Comparison of ENCODE assay signal across 29 cellular contexts in the genomic region with DNA sequence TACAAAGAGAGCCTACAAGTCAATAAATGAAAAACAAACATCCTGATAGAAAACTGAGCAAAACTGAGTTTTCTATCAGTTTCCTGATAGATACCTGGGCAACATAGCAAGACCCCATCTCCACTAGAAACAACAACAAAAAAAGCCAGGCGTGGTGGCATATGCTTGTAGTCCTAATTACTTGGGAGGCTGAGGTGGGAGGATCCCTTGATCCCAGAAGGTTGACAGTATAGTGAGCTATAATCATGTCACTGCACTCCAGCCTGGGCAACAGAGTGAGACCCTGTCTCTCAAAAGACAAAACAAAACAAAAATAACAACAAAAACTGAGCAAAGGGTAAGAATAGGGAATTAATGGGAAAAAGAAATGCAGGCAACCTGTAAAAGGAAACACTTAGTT.
"Had no signal": no experiment of that assay in that cellular context is flagged by ENCODE, and none has a peak within 500 bp of the region (broad histone marks: within the 10 kb centered on the region; RNA-seq: fewer than 3 reads in every experiment).

No MANE protein-coding gene starts in this region.

- H3K9me3 Mint-ChIP-seq: natural killer cell; neural progenitor cell; stimulated activated effector memory CD8-positive, alpha-beta T cell treated with anti-CD3 and anti-CD28 coated beads, Interleukin-12 subunit alpha, Interleukin-12 subunit beta, amount 100 ng/mL, for 72 hours had no signal

- H3K27ac Mint-ChIP-seq: natural killer cell; nephron; neural progenitor cell; progenitor cell of endocrine pancreas; stimulated activated effector memory CD8-positive, alpha-beta T cell treated with anti-CD3 and anti-CD28 coated beads, Interleukin-12 subunit alpha, Interleukin-12 subunit beta, amount 100 ng/mL, for 72 hours; stimulated activated naive B cell treated with anti-CD40 and anti-IgM and Interleukin-4, amounts not matched to agents 10 μg/mL and 1 μg/mL and 100 μg/mL, for 72 hours; stimulated activated naive CD8-positive, alpha-beta T cell treated with anti-CD3 and anti-CD28 coated beads, Interleukin-15, Interleukin-2, amounts not matched to agents 100 ng/mL and 50 ng/mL, for 24 hours had no signal

- H3K36me3 ChIP-seq: neural progenitor cell, ovary, right lobe of liver, sigmoid colon, stomach, thoracic aorta, thyroid gland, tibial nerve, upper lobe of left lung, vagina had no signal

- DNase-seq: natural killer cell; occipital lobe; ovary; posterior cingulate gyrus; psoas muscle; right cardiac atrium; right lobe of liver; sigmoid colon; small intestine; stimulated activated CD4-positive, alpha-beta T cell treated with anti-CD3 and anti-CD28 coated beads, Interleukin-15, amount 100 ng/mL, for 24 hours; stimulated activated CD4-positive, alpha-beta T cell treated with anti-CD3 and anti-CD28 coated beads, Interleukin-2, amount 100 ng/mL, for 24 hours; stimulated activated CD4-positive, alpha-beta T cell treated with anti-CD3 and anti-CD28 coated beads, Interleukin-2, amount 100 ng/mL, for 48 hours; stimulated activated CD4-positive, alpha-beta T cell treated with anti-CD3 and anti-CD28 coated beads, Interleukin-4, amount 100 ng/mL, for 24 hours; stimulated activated naive B cell treated with anti-CD40 and anti-IgM and Interleukin-4, amounts not matched to agents 10 μg/mL and 1 μg/mL and 100 μg/mL, for 72 hours; stimulated activated naive CD4-positive, alpha-beta T cell treated with Interleukin-2 at 50 U/mL for 16 hours; stomach; thyroid gland; trophoblast cell; upper lobe of left lung had no signal

- H3K9me3 ChIP-seq: ovary, psoas muscle, right lobe of liver, sigmoid colon, stomach, thoracic aorta, thyroid gland, tibial nerve, upper lobe of left lung, vagina had no signal

- H3K4me3 Mint-ChIP-seq: natural killer cell; nephron; neural progenitor cell; stimulated activated effector memory CD8-positive, alpha-beta T cell treated with anti-CD3 and anti-CD28 coated beads, Interleukin-12 subunit alpha, Interleukin-12 subunit beta, amount 100 ng/mL, for 72 hours; stimulated activated naive B cell treated with anti-CD40 and anti-IgM and Interleukin-4, amounts not matched to agents 10 μg/mL and 1 μg/mL and 100 μg/mL, for 72 hours; stimulated activated naive CD8-positive, alpha-beta T cell treated with anti-CD3 and anti-CD28 coated beads, Interleukin-15, Interleukin-2, amounts not matched to agents 100 ng/mL and 50 ng/mL, for 24 hours had no signal

- H3K4me1 ChIP-seq: parathyroid adenoma, right lobe of liver, sigmoid colon, stomach, thyroid gland had no signal

- H3K4me3 ChIP-seq: neural progenitor cell, ovary, psoas muscle, right lobe of liver, sigmoid colon, stomach, thoracic aorta, thyroid gland, tibial nerve, upper lobe of left lung, vagina had no signal

- ATAC-seq: natural killer cell; psoas muscle; right cardiac atrium; right lobe of liver; stimulated activated effector memory CD8-positive, alpha-beta T cell treated with anti-CD3 and anti-CD28 coated beads, Interleukin-12 subunit alpha, Interleukin-12 subunit beta, amount 100 ng/mL, for 72 hours had no signal

- FAIRE-seq: small intestine, urothelium cell line had no signal

- H3K9ac ChIP-seq: neural progenitor cell, parathyroid adenoma had no signal

- H3K4me2 ChIP-seq: neural progenitor cell had no signal

- H3K79me2 ChIP-seq: parathyroid adenoma had no signal

- H3K27ac ChIP-seq: neural progenitor cell, ovary, parathyroid adenoma, psoas muscle, right lobe of liver, sigmoid colon, stomach, thoracic aorta, thyroid gland, tibial nerve, upper lobe of left lung, vagina had no signal

- H3K4me1 Mint-ChIP-seq: stimulated activated effector memory CD8-positive, alpha-beta T cell treated with anti-CD3 and anti-CD28 coated beads, Interleukin-12 subunit alpha, Interleukin-12 subunit beta, amount 100 ng/mL, for 72 hours had no signal

- H3K27me3 ChIP-seq: neural progenitor cell, ovary, right lobe of liver, sigmoid colon, stomach, thyroid gland, tibial nerve, upper lobe of left lung, vagina had no signal

- H2AFZ ChIP-seq: parathyroid adenoma had no signal

- H3K36me3 Mint-ChIP-seq: natural killer cell; neural progenitor cell; stimulated activated effector memory CD8-positive, alpha-beta T cell treated with anti-CD3 and anti-CD28 coated beads, Interleukin-12 subunit alpha, Interleukin-12 subunit beta, amount 100 ng/mL, for 72 hours; stimulated activated naive B cell treated with anti-CD40 and anti-IgM and Interleukin-4, amounts not matched to agents 10 μg/mL and 1 μg/mL and 100 μg/mL, for 72 hours had no signal
